9 cellular contexts compared by ENCODE assay signal in the genomic region with DNA sequence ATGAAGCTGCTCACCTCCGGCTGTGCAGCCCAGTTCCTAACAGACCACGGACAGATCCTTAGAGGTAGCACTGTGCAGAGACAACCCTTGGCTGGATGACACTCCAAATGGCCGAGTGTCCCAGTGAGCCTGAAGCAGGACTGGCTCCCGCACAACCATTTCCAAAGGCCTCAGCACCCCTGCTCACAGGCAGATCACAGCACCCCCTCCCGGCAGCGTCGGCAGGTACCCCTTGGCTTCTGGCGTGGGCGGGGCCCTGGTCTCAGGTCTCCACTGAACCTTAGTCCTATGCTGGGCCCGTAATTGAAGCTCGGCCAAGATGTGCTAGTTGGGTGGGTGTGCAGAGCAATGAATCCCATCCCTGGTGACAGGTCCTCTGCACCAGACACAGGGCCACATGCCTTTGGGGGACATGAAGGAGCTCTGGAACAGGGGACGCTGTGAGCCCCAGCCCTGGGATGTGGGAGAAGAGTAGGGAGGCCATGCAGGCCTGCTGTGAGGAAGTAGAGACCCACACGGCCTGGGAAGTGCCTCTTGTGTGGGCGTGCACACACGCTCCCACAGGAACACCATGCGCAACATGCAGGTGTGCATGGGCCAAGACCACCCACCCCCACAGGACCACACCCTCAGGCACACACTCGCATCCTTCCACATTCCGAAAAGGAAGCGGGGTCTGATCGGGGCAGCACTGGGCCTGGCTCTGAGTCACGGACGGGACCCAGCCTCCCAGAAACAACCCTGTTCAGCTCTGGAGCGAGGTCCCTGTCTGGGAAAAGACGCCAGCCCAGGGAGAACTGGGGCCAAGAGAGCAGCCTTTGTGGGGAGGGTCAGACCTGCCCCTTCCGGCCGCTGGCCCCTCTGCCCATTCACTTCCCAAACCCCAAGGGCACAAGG. TPM values are rescaled to one million over a fixed set of nuclear protein-coding genes. Genes with fewer than 3 reads are reported as not detected.
DNase-seq lines count a peak whose midpoint lies in the region; TF ChIP-seq lines count a peak whose summit lies in the region.
"Had no signal": no experiment of that assay in that cellular context is flagged by ENCODE, and none has a peak within 500 bp of the region (broad histone marks: within the 10 kb centered on the region; RNA-seq: fewer than 3 reads in every experiment).

No MANE protein-coding gene starts in this region.

- peaks cover 21% of the 10 kb centered on the region for H3K4me1 Mint-ChIP-seq in nephron progenitor cell

- H2AFZ ChIP-seq in Karpas-422 (ENCODE audit: low read length): no peak overlapping the region

- peaks cover 60% of the 10 kb centered on the region for H3K27me3 Mint-ChIP-seq in nephron progenitor cell (ENCODE audit: low read depth, poor library complexity)

- H3K4me1 ChIP-seq in Karpas-422 (ENCODE audit: low read length): peaks cover 41% of the 10 kb centered on the region
- H3K4me1 ChIP-seq in transverse colon: peaks cover 7 to 27% (median 17%) of the 10 kb centered on the region in 4 donors

- TF ChIP-seq CTCF in kidney epithelial cell (IDR thresholded peaks at IDR 0.05; ENCODE audit: insufficient read depth, low read length, poor library complexity, severe bottlenecking): peak; percentile 7
- no peak for TF ChIP-seq CTCF in transverse colon (IDR thresholded peaks at IDR 0.05)
- no peak for TF ChIP-seq CTCF in nephron progenitor cell (IDR thresholded peaks at IDR 0.05)

- peak overlapping the region; percentile 96; the same call in 1 of the 2 replicates for H3K4me3 ChIP-seq in Karpas-422 (ENCODE audit: low read length)
- no peak overlapping the region for H3K4me3 ChIP-seq in kidney epithelial cell (ENCODE audit: low read depth, low read length)
- peak overlapping the region in 1 of 4 donors; percentile 4 for H3K4me3 ChIP-seq in transverse colon

- H3K27ac ChIP-seq in Karpas-422 (ENCODE audit: low read length): no peak overlapping the region
- H3K27ac ChIP-seq in transverse colon: no peak overlapping the region
- H3K27ac ChIP-seq: esophagus squamous epithelium, neutrophil had no signal

- peak overlapping the region; percentile 79 for H3K4me2 ChIP-seq in Karpas-422 (ENCODE audit: low read depth, low read length, poor library complexity, severe bottlenecking)

- peaks cover 7% of the 10 kb centered on the region for H3K79me2 ChIP-seq in Karpas-422 (ENCODE audit: low read length)

- peak; percentile 16 for TF ChIP-seq POLR2A in transverse colon (IDR thresholded peaks at IDR 0.05)

- H3K9me3 ChIP-seq in Karpas-422 (ENCODE audit: low read length) (no peaks in the 10 kb centered on the region), transverse colon (no peaks in the 10 kb centered on the region)
- H3K9me3 ChIP-seq: esophagus squamous epithelium, neutrophil had no signal

- in situ Hi-C loops in transverse colon (cut with MboI; ENCODE audit: low pct_ligation_motif_present in 1 of 4, low pct_unique_long_range_greater_than_20kb in 1 of 4, low sequenced_read_pairs in 3 of 4): no loop called here

- TF ChIP-seq EP300 in transverse colon (IDR thresholded peaks at IDR 0.05; ENCODE audit: low read depth): no peak

- H3K9me2 ChIP-seq in Karpas-422 (replicated peaks; ENCODE audit: insufficient read depth, low read length): no peaks in the 10 kb centered on the region

- no peaks in the 10 kb centered on the region for H3K9me3 Mint-ChIP-seq in nephron progenitor cell

- H3K36me3 ChIP-seq in Karpas-422 (ENCODE audit: insufficient read depth, low read length) (peaks cover 19% of the 10 kb centered on the region), kidney epithelial cell (ENCODE audit: control insufficient read depth, insufficient read depth, low read length) (no peaks in the 10 kb centered on the region), transverse colon (no peaks in the 10 kb centered on the region)
- H3K36me3 ChIP-seq: esophagus squamous epithelium, neutrophil had no signal

- DNase-seq in Karpas-422 (peak; percentile 91), kidney epithelial cell (ENCODE audit: low read depth) (no peak), transverse colon (peak; percentile 33), nephron progenitor cell (no peak), amniotic stem cell (lab: John Stamatoyannopoulos, UW) (no peak), NOMO-1 treated with dmso at 0.1 percent for 144 hours (lab: John Stamatoyannopoulos, UW; ENCODE audit: unreplicated experiment) (no peak)
- DNase-seq in activated CD8-positive, alpha-beta memory T cell treated with anti-CD3 and anti-CD28 coated beads for 1 hour (ENCODE audit: extremely low read depth in 1 of 2, low read depth in 1 of 2): peak; percentile 61 to 71
- DNase-seq: esophagus squamous epithelium had no signal

- peak overlapping the region; percentile 96 for H3K9ac ChIP-seq in Karpas-422 (ENCODE audit: low read length)

- H3K36me3 Mint-ChIP-seq in nephron progenitor cell (ENCODE audit: low read depth): no peaks in the 10 kb centered on the region

- H4K20me1 ChIP-seq in Karpas-422 (ENCODE audit: insufficient read depth, low read depth, low read length): peaks cover 23% of the 10 kb centered on the region

- H3K4me3 Mint-ChIP-seq in nephron progenitor cell: no peak overlapping the region

- H3K27me3 ChIP-seq in Karpas-422 (ENCODE audit: low read length): no peaks in the 10 kb centered on the region
- peaks cover 10% of the 10 kb centered on the region for H3K27me3 ChIP-seq in kidney epithelial cell (ENCODE audit: control insufficient read depth, insufficient read depth, low read length)
- H3K27me3 ChIP-seq in transverse colon: peaks cover 3% of the 10 kb centered on the region

- H3K27ac Mint-ChIP-seq in nephron progenitor cell: no peak overlapping the region

- 85% methylated on average over 26 of the region's 26 CpGs; no CpG with 5 or more reads in 1 of the 2 donors for WGBS in transverse colon (ENCODE audit: low coverage in 1 of 2), 2 donors

- intact Hi-C loops in transverse colon (cut with DNase I; ENCODE audit: low total_unique reads): no loop called here

RNA-seq across cellular contexts. Expression of gene DUSP2, which starts 2.8 kb away (rescaled TPM):
- 25.1 and 45.2 TPM in 2 replicates for total RNA-seq in Karpas-422 (2014; rRNA removed; shearing (Covaris generic); ENCODE audit: low replicate concordance)
- 1.6 and 1.7 TPM in 2 replicates for total RNA-seq in kidney epithelial cell
- 10 to 100 TPM in 1 of 4 donors, 1 to 10 TPM in 2, not detected in 1; 1.6 to 25.1 (median 9.1) TPM for total RNA-seq in transverse colon

RNA-seq across cellular contexts. Expression of gene ASTL, which starts 4.2 kb away (rescaled TPM):
- total RNA-seq in Karpas-422 (2014; rRNA removed; shearing (Covaris generic); ENCODE audit: low replicate concordance): not detected in 2 replicates
- not detected in 2 replicates for total RNA-seq in kidney epithelial cell
- total RNA-seq in transverse colon: under 1 TPM in 1 of 4 donors, not detected in 3; 0.95 TPM

RNA-seq across cellular contexts. Expression of gene ADRA2B, which starts 26.1 kb away (rescaled TPM):
- total RNA-seq in Karpas-422 (2014; rRNA removed; shearing (Covaris generic); ENCODE audit: low replicate concordance): not detected in 2 replicates
- total RNA-seq in kidney epithelial cell (0.07 and 0.13 TPM in 2 replicates), transverse colon (under 1 TPM in 2 of 4 donors, not detected in 2; 0.27 to 0.32 TPM)

Comparison
In these comparisons a context has a peak if more than half of its experiments do, and no peak if none do; other contexts are left out.
1. DNase-seq: peak in Karpas-422 (single experiment), activated CD8-positive, alpha-beta memory T cell treated with anti-CD3 and anti-CD28 coated beads for 1 hour (2 of 2) and transverse colon (single experiment); none in kidney epithelial cell (single experiment), nephron progenitor cell (single experiment), amniotic stem cell (single experiment) and NOMO-1 treated with dmso at 0.1 percent for 144 hours (single experiment).